34 cellular contexts compared by ENCODE assay signal in genomic region chr1:82494117-82494516, GRCh38.
"Had no signal": no experiment of that assay in that cellular context is flagged by ENCODE, and none has a peak within 500 bp of the region (broad histone marks: within the 10 kb centered on the region; RNA-seq: fewer than 3 reads in every experiment).

No MANE protein-coding gene starts in this region.

- H3K9me3 ChIP-seq: adrenal gland, body of pancreas had no signal

- ATAC-seq: activated naive CD4-positive, alpha-beta T cell treated with anti-CD3 and anti-CD28 coated beads, Interleukin-2, amount 50 U/mL, for 72 hours; activated naive CD8-positive, alpha-beta T cell treated with anti-CD3 and anti-CD28 coated beads, Interleukin-2, amount 50 U/mL, for 24 hours; activated T-cell treated with anti-CD3 and anti-CD28 coated beads, Interleukin-2, amount 50 U/mL, for 4 hours; activated T-cell treated with anti-CD3 and anti-CD28 coated beads, Interleukin-2, amount 50 U/mL, for 72 hours; activated T-helper 17 cell treated with anti-CD3 and anti-CD28 coated beads, Interleukin-2, amount 50 U/mL, for 72 hours; body of pancreas had no signal

- H3K27ac ChIP-seq: adrenal gland, ascending aorta, body of pancreas, brain microvascular endothelial cell, breast epithelium, cardiac muscle cell had no signal

- DNase-seq: activated effector memory CD4-positive, alpha-beta T cell treated with anti-CD3 and anti-CD28 coated beads, Interleukin-2, amount 50 U/mL, for 16 hours; activated effector memory CD4-positive, alpha-beta T cell treated with Interleukin-2 at 50 U/mL for 16 hours; activated gamma-delta T cell; activated gamma-delta T cell treated with Interleukin-2 at 50 U/mL for 16 hours; activated naive CD4-positive, alpha-beta T cell; activated naive CD4-positive, alpha-beta T cell treated with anti-CD3 and anti-CD28 coated beads for 36 hours; activated naive CD4-positive, alpha-beta T cell treated with anti-CD3 and anti-CD28 coated beads, Interleukin-2, amount 10 ng/mL, durations not matched to agents 7 days and 5 days; activated naive CD4-positive, alpha-beta T cell treated with anti-CD3 and anti-CD28 coated beads, Interleukin-2, amount 50 U/mL, for 16 hours; activated naive CD4-positive, alpha-beta T cell treated with Interleukin-2 at 50 U/mL for 16 hours; activated naive CD8-positive, alpha-beta T cell treated with anti-CD3 and anti-CD28 coated beads for 36 hours; activated naive CD8-positive, alpha-beta T cell treated with anti-CD3 and anti-CD28 coated beads, Interleukin-2, amount 10 ng/mL, durations not matched to agents 7 days and 5 days; activated naive CD8-positive, alpha-beta T cell treated with anti-CD3 and anti-CD28 coated beads, Interleukin-2, amount 50 U/mL, for 24 hours; activated T-cell treated with anti-CD3 and anti-CD28 coated beads, Interleukin-2, amount 50 U/mL, for 1 hour; activated T-cell treated with anti-CD3 and anti-CD28 coated beads, Interleukin-2, amount 50 U/mL, for 24 hours; activated T-cell treated with anti-CD3 and anti-CD28 coated beads, Interleukin-2, amount 50 U/mL, for 4 hours; activated T-cell treated with anti-CD3 and anti-CD28 coated beads, Interleukin-2, amount 50 U/mL, for 48 hours; activated T-cell treated with anti-CD3 and anti-CD28 coated beads, Interleukin-2, amount 50 U/mL, for 72 hours; adrenal gland; amniotic stem cell; amygdala; anterior cingulate cortex; aorta; body of pancreas; brain microvascular endothelial cell; caudate nucleus; central memory CD4-positive, alpha-beta T cell; cerebellar nuclear complex had no signal

- H3K36me3 ChIP-seq: adrenal gland, ascending aorta, brain microvascular endothelial cell, breast epithelium, cardiac muscle cell had no signal

- H3K4me3 ChIP-seq: adrenal gland, ascending aorta, body of pancreas, breast epithelium, cardiac muscle cell had no signal

- H3K27me3 ChIP-seq: adrenal gland, ascending aorta, body of pancreas, brain microvascular endothelial cell, breast epithelium, cardiac muscle cell had no signal

- FAIRE-seq: astrocyte, bronchial epithelial cell had no signal

- H3K4me1 ChIP-seq: adrenal gland, ascending aorta, body of pancreas, breast epithelium had no signal
